In genomic region chr13:32080328-32080744, GRCh38 we compare ENCODE assay signal across 1 cellular context.
TF ChIP-seq lines count a peak whose summit lies in the region.

No MANE protein-coding gene starts in this region.

TF ChIP-seq in HepG2, 621 proteins besides CTCF, POLR2A, EP300 and RAD21 (continued from another document and continues in another):
- TF ChIP-seq NCOA1 (CRISPR knock-in tag; IDR thresholded peaks at IDR 0.05) (no peak), ZNF549 (CRISPR knock-in tag; IDR thresholded peaks at IDR 0.05) (no peak), NFE2 (CRISPR knock-in tag; IDR thresholded peaks at IDR 0.05) (no peak), FUBP1 (CRISPR knock-in tag; IDR thresholded peaks at IDR 0.05; ENCODE audit: borderline replicate concordance) (no peak), ZNF138 (CRISPR knock-in tag; IDR thresholded peaks at IDR 0.05; ENCODE audit: low read depth) (no peak), ZFP36L2 (CRISPR knock-in tag; IDR thresholded peaks at IDR 0.05) (no peak), ZNF441 (CRISPR knock-in tag; IDR thresholded peaks at IDR 0.05; ENCODE audit: borderline replicate concordance) (no peak), PHF8 (CRISPR knock-in tag; IDR thresholded peaks at IDR 0.05) (no peak), EZH2 (conservative IDR thresholded peaks at IDR 0.05; ENCODE audit: low read depth, low read length) (no peak), RORA (CRISPR knock-in tag; IDR thresholded peaks at IDR 0.05) (no peak), ZNF232 (CRISPR knock-in tag; IDR thresholded peaks at IDR 0.05; ENCODE audit: borderline replicate concordance) (no peak), FLYWCH1 (CRISPR knock-in tag; IDR thresholded peaks at IDR 0.05) (no peak), PLSCR1 (CRISPR knock-in tag; IDR thresholded peaks at IDR 0.05; ENCODE audit: borderline replicate concordance) (no peak), HNF4A (CRISPR knock-in tag; IDR thresholded peaks at IDR 0.05) (peak; percentile 68), RBFOX2 (IDR thresholded peaks at IDR 0.05; ENCODE audit: low read depth, low read length) (no peak), ZNF383 (CRISPR knock-in tag; IDR thresholded peaks at IDR 0.05; ENCODE audit: borderline replicate concordance) (no peak), ADNP (CRISPR knock-in tag; IDR thresholded peaks at IDR 0.05) (no peak), GATA4 (IDR thresholded peaks at IDR 0.05; ENCODE audit: borderline replicate concordance, low read depth) (peak; percentile 53; the same call in 1 of the 2 replicates), YEATS2 (CRISPR knock-in tag; IDR thresholded peaks at IDR 0.05; ENCODE audit: borderline replicate concordance) (no peak), MTA3 (CRISPR knock-in tag; IDR thresholded peaks at IDR 0.05) (no peak), ZNF615 (CRISPR knock-in tag; IDR thresholded peaks at IDR 0.05; ENCODE audit: borderline replicate concordance) (no peak), CSRNP2 (CRISPR knock-in tag; conservative IDR thresholded peaks at IDR 0.05; ENCODE audit: low read depth) (no peak), NR2F6 (IDR thresholded peaks at IDR 0.05) (peak; percentile 95), NR2F6 (CRISPR knock-in tag; IDR thresholded peaks at IDR 0.05) (peak; percentile 93), LBX2 (CRISPR knock-in tag; IDR thresholded peaks at IDR 0.05; ENCODE audit: borderline replicate concordance) (no peak), SP4 (CRISPR knock-in tag; IDR thresholded peaks at IDR 0.05) (no peak), NCOA5 (CRISPR knock-in tag; IDR thresholded peaks at IDR 0.05) (no peak), MEIS1 (CRISPR knock-in tag; IDR thresholded peaks at IDR 0.05; ENCODE audit: borderline replicate concordance) (no peak), PHF5A (CRISPR knock-in tag; IDR thresholded peaks at IDR 0.05; ENCODE audit: low read depth, unreplicated experiment) (no peak), HMGA1 (CRISPR knock-in tag; conservative IDR thresholded peaks at IDR 0.05) (no peak), PCBP1 (IDR thresholded peaks at IDR 0.05; ENCODE audit: borderline replicate concordance, low read depth, low read length) (no peak), TBX2 (CRISPR knock-in tag; IDR thresholded peaks at IDR 0.05; ENCODE audit: borderline replicate concordance) (peak; percentile 66; the same call in 1 of the 2 replicates), HNF1B (CRISPR knock-in tag; IDR thresholded peaks at IDR 0.05) (no peak), PHF21A (CRISPR knock-in tag; IDR thresholded peaks at IDR 0.05) (no peak), ZNF333 (CRISPR knock-in tag; IDR thresholded peaks at IDR 0.05; ENCODE audit: borderline replicate concordance) (no peak), SAFB2 (CRISPR knock-in tag; IDR thresholded peaks at IDR 0.05; ENCODE audit: borderline replicate concordance, low read depth) (no peak), ZNF12 (CRISPR knock-in tag; IDR thresholded peaks at IDR 0.05) (peak; percentile 60; the same call in 1 of the 2 replicates), FOSL2 (CRISPR knock-in tag; IDR thresholded peaks at IDR 0.05) (peak; percentile 32; the same call in 1 of the 2 replicates), ZNF230 (CRISPR knock-in tag; IDR thresholded peaks at IDR 0.05) (no peak), ARID4A (CRISPR knock-in tag; IDR thresholded peaks at IDR 0.05; ENCODE audit: borderline replicate concordance) (no peak), MLLT10 (CRISPR knock-in tag; IDR thresholded peaks at IDR 0.05) (no peak), KMT2A (CRISPR knock-in tag; IDR thresholded peaks at IDR 0.05) (no peak), MXI1 (IDR thresholded peaks at IDR 0.05; ENCODE audit: borderline replicate concordance, low read depth, low read length) (no peak), ZBTB4 (CRISPR knock-in tag; IDR thresholded peaks at IDR 0.05; ENCODE audit: borderline replicate concordance) (no peak), ZNF513 (CRISPR knock-in tag; conservative IDR thresholded peaks at IDR 0.05) (no peak), TCF7 (IDR thresholded peaks at IDR 0.05; ENCODE audit: low read depth) (peak; percentile 91), CREBL2 (CRISPR knock-in tag; IDR thresholded peaks at IDR 0.05; ENCODE audit: borderline replicate concordance) (no peak), BCLAF1 (IDR thresholded peaks at IDR 0.05) (no peak), ZNF343 (CRISPR knock-in tag; IDR thresholded peaks at IDR 0.05) (no peak), KLF13 (CRISPR knock-in tag; IDR thresholded peaks at IDR 0.05) (no peak), ATRX (CRISPR knock-in tag; IDR thresholded peaks at IDR 0.05; ENCODE audit: borderline replicate concordance) (no peak), ZNF121 (CRISPR knock-in tag; IDR thresholded peaks at IDR 0.05) (no peak)
